8 cellular contexts compared by ENCODE assay signal in the genomic region with DNA sequence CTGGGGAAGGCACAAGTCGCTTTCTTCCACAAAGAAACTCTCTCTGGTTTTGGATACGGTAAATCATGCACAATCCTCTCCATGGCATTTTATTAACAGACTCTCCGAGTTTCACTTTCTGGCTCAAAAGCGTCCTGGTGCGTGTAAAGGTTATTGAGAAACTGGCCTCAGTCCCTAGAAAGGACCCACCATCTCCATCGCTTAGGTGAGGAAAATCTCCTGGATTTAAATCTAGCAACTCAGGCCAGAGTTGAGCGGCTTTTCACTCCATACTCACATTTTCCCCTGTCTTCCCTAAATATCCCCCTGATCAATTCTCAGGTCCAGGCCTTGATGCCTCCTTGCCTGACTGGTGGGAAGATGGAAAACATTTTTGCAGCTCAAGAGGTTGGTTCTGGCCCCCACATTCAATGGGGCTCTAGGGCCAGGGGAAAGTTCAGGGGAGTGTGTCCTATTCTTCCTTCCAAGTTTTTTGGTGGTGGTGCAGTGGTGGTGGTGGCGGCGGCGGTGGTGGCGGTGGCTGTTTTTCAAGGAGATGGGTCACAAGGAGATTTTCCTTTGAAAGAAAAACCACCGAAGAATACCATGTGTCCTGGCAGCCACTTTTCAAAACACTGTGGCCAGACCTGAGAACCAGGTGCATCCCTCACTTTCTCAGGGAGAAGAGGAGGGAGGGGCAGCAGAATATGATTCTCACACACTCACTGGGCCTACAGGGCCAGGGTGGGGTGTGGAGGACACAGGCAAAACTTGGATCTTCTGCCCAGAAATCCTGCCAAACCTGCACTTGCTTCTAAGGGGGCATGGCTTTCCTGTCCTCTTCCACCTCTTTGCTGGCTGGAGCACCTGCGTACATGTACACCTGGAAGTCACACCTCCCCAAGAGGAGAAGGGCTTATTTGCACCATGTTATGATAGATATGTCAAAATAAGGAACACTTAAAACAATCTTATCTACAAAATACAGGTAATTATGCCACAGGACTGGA. TPM values are rescaled to one million over a fixed set of nuclear protein-coding genes. Genes with fewer than 3 reads are reported as not detected.
A peak's percentile ranks its signal among the peaks of the same experiment; 100 is the strongest.
DNase-seq lines count a peak whose midpoint lies in the region; ATAC-seq and TF ChIP-seq lines count a peak whose summit lies in the region.

No MANE protein-coding gene starts in this region.

- no peaks in the 10 kb centered on the region for H3K9me3 Mint-ChIP-seq in dendritic cell treated with granulocyte-macrophage colony-stimulating factor and Interleukin-4, amounts not matched to agents 40 ng/mL and 50 ng/mL, for 4 days

- peaks cover 79 to 83% of the 10 kb centered on the region in 2 experiments for H3K4me1 ChIP-seq in neutrophil (ENCODE audit: control insufficient read depth in 1 of 2, insufficient read depth in 1 of 2, low read depth in 1 of 2, low read length in 1 of 2)

- H3K36me3 ChIP-seq in neutrophil: no peaks in the 10 kb centered on the region

- H3K27me3 Mint-ChIP-seq in dendritic cell treated with granulocyte-macrophage colony-stimulating factor and Interleukin-4, amounts not matched to agents 40 ng/mL and 50 ng/mL, for 4 days: no peaks in the 10 kb centered on the region

- peaks cover 14% of the 10 kb centered on the region for H3K36me3 Mint-ChIP-seq in dendritic cell treated with granulocyte-macrophage colony-stimulating factor and Interleukin-4, amounts not matched to agents 40 ng/mL and 50 ng/mL, for 4 days (ENCODE audit: low read depth)

- peak overlapping the region; percentile 94 for H3K27ac Mint-ChIP-seq in dendritic cell treated with granulocyte-macrophage colony-stimulating factor and Interleukin-4, amounts not matched to agents 40 ng/mL and 50 ng/mL, for 4 days

- H3K27me3 ChIP-seq in neutrophil: no peaks in the 10 kb centered on the region

- ATAC-seq in HG03571 (IDR thresholded peaks at IDR 0.05; ENCODE audit: unreplicated experiment) (no peak), GM18858 (IDR thresholded peaks at IDR 0.05; ENCODE audit: unreplicated experiment) (no peak)

- DNase-seq in GM12864 (ENCODE audit: low read depth) (no peak), NCI-H1092 treated with DMSO at 0.1 percent for 48 hours (lab: John Stamatoyannopoulos, UW) (no peak), glomerular visceral epithelial cell (ENCODE audit: extremely low spot score) (no peak)
- no peak for DNase-seq in Jurkat, Clone E6-1 (ENCODE audit: low read depth, low spot score)

- no peak for TF ChIP-seq CTCF in GM12864 (IDR thresholded peaks at IDR 0.05; ENCODE audit: low read depth, low read length, missing control alignments)
- TF ChIP-seq CTCF in neutrophil (IDR thresholded peaks at IDR 0.05): no peak

- H3K4me1 Mint-ChIP-seq in dendritic cell treated with granulocyte-macrophage colony-stimulating factor and Interleukin-4, amounts not matched to agents 40 ng/mL and 50 ng/mL, for 4 days (ENCODE audit: low read depth): peaks cover 93% of the 10 kb centered on the region

- H3K9me3 ChIP-seq in neutrophil: no peaks in the 10 kb centered on the region

- H3K27ac ChIP-seq in neutrophil: peak overlapping the region; percentile 99

- H3K4me3 ChIP-seq in GM12864 (ENCODE audit: low read depth, low read length) (peak overlapping the region; percentile 91), neutrophil (ENCODE audit: low read depth in 1 of 2, low read length in 1 of 2) (peak overlapping the region; percentile 71 to 90)
- H3K4me3 ChIP-seq in Jurkat, Clone E6-1 (ENCODE audit: low read length): peak overlapping the region; percentile 85

- intact Hi-C loops in dendritic cell treated with granulocyte-macrophage colony-stimulating factor and Interleukin-4, amounts not matched to agents 40 ng/mL and 50 ng/mL, for 4 days (cut with micrococcal nuclease): no loop called here

- H3K4me3 Mint-ChIP-seq in dendritic cell treated with granulocyte-macrophage colony-stimulating factor and Interleukin-4, amounts not matched to agents 40 ng/mL and 50 ng/mL, for 4 days: peak overlapping the region; percentile 83

RNA-seq across cellular contexts. Expression of gene PNMA1, which starts 46.7 kb away (rescaled TPM):
- polyA plus RNA-seq in Jurkat, Clone E6-1 (2012; ENCODE audit: insufficient read depth, insufficient read length): 21.7 TPM
